5 cellular contexts compared by ENCODE assay signal in genomic region chr13:23645851-23646250, GRCh38.
"Had no signal": no experiment of that assay in that cellular context is flagged by ENCODE, and none has a peak within 500 bp of the region (broad histone marks: within the 10 kb centered on the region; RNA-seq: fewer than 3 reads in every experiment).

No MANE protein-coding gene starts in this region.

- H3K4me3 ChIP-seq: GM23338, K562 had no signal

- H3K27ac Mint-ChIP-seq: GM23338 had no signal

- ATAC-seq: GM23338, K562 had no signal

- DNase-seq: H9, HCEC 1CT, IMR-90 had no signal

- H3K4me3 Mint-ChIP-seq: GM23338, H9 had no signal

- H3K9me3 Mint-ChIP-seq: GM23338, H9 had no signal
